ENCODE assay signal across 8 cellular contexts in genomic region chr14:73728106-73729014, GRCh38. TPM values are rescaled to one million over a fixed set of nuclear protein-coding genes. Genes with fewer than 3 reads are reported as not detected.
DNase-seq lines count a peak whose midpoint lies in the region; ATAC-seq, FAIRE-seq and TF ChIP-seq lines count a peak whose summit lies in the region.

No MANE protein-coding gene starts in this region.

- DNase-seq in GM12891 (ENCODE audit: insufficient read length, low spot score) (peak; percentile 84), LoVo (ENCODE audit: low spot score) (peak; percentile 84), SHP77 treated with DMSO at 0.1 percent for 48 hours (lab: John Stamatoyannopoulos, UW) (peak; percentile 73), foreskin keratinocyte (peak in 1 of 2 donors; percentile 48), neuronal stem cell (ENCODE audit: low spot score) (peak; percentile 81), stromal cell of bone marrow (ENCODE audit: low read depth) (peak; percentile 55)
- peak; percentile 73 for DNase-seq in activated effector memory CD4-positive, alpha-beta T cell treated with Interleukin-2 at 50 U/mL for 16 hours

- no peak overlapping the region for H4K91ac ChIP-seq in neuronal stem cell (ENCODE audit: low read depth, low read length, poor library complexity)

- no peak overlapping the region for H2BK5ac ChIP-seq in neuronal stem cell (ENCODE audit: low read length)

- peak; percentile 91 for FAIRE-seq in GM12891 (lab: Jason Lieb, UNC)

- ATAC-seq in foreskin keratinocyte (peak; percentile 66), HG02852 (IDR thresholded peaks at IDR 0.05; ENCODE audit: unreplicated experiment) (no peak)

- WGBS in neuronal stem cell (ENCODE audit: extremely low coverage in 2 of 2, insufficient read length in 2 of 2, insufficient replicate concordance in 1 of 2), 2 donors: no CpG with 5 or more reads among the region's 16 CpGs

- H3K27ac ChIP-seq in foreskin keratinocyte (no peak overlapping the region), neuronal stem cell (replicated peaks; ENCODE audit: low read length) (no peak overlapping the region)

- H3K9ac ChIP-seq in neuronal stem cell (ENCODE audit: low read depth, low read length, poor library complexity): no peak overlapping the region

- no peak for TF ChIP-seq POLR2A in GM12891 (IDR thresholded peaks at IDR 0.05; ENCODE audit: low read depth, low read length)

- peak; percentile 95 for TF ChIP-seq CTCF in foreskin keratinocyte (conservative IDR thresholded peaks at IDR 0.05)

- no peak overlapping the region for H3K4me3 ChIP-seq in neuronal stem cell (ENCODE audit: low read length in 2 of 2)

- no peak overlapping the region for H2BK120ac ChIP-seq in neuronal stem cell (ENCODE audit: low read depth, low read length)

- H3K79me1 ChIP-seq in neuronal stem cell (ENCODE audit: low read depth, low read length): no peaks in the 10 kb centered on the region

- H3K27me3 ChIP-seq in foreskin keratinocyte (no peaks in the 10 kb centered on the region), neuronal stem cell (ENCODE audit: control insufficient read depth in 3 of 3, insufficient read depth in 3 of 3, low read depth in 1 of 3, low read length in 3 of 3) (no peaks in the 10 kb centered on the region)

- no peak overlapping the region for H2AFZ ChIP-seq in neuronal stem cell (ENCODE audit: low read length)

- no peaks in the 10 kb centered on the region for H3K9me3 ChIP-seq in neuronal stem cell (replicated peaks in 1 of 2; ENCODE audit: control insufficient read depth in 2 of 2, insufficient read depth in 1 of 2, low read depth in 1 of 2, low read length in 2 of 2)

- no peak overlapping the region for H2BK15ac ChIP-seq in neuronal stem cell (ENCODE audit: low read length)

- no peak overlapping the region for H3K4ac ChIP-seq in neuronal stem cell (ENCODE audit: low read length)

- no peak overlapping the region for H3K18ac ChIP-seq in neuronal stem cell (ENCODE audit: low read length)

- no peak overlapping the region for H3K14ac ChIP-seq in neuronal stem cell (ENCODE audit: low read length)

- no peak overlapping the region for H2AK5ac ChIP-seq in neuronal stem cell (ENCODE audit: low read depth, low read length)

- peaks cover 9 to 73% of the 10 kb centered on the region in 2 donors for H3K36me3 ChIP-seq in neuronal stem cell (replicated peaks in 1 of 2; ENCODE audit: control insufficient read depth in 2 of 2, insufficient read depth in 2 of 2, low read length in 2 of 2)

- H2BK12ac ChIP-seq in neuronal stem cell (ENCODE audit: low read length): no peak overlapping the region

- no peak overlapping the region for H4K8ac ChIP-seq in neuronal stem cell (ENCODE audit: low read depth, low read length)

- no peak overlapping the region for H3K4me2 ChIP-seq in neuronal stem cell (ENCODE audit: insufficient read depth, low read length, poor library complexity, severe bottlenecking)

- no peak overlapping the region for H3K23ac ChIP-seq in neuronal stem cell (ENCODE audit: low read depth, low read length, poor library complexity)

- no peaks in the 10 kb centered on the region for H3K4me1 ChIP-seq in foreskin keratinocyte
- H3K4me1 ChIP-seq in neuronal stem cell (ENCODE audit: control insufficient read depth in 2 of 2, insufficient read depth in 1 of 2, low read depth in 1 of 2, low read length in 2 of 2): peaks cover 5 to 17% of the 10 kb centered on the region in 2 donors

TF ChIP-seq in GM12891, 5 proteins besides CTCF, POLR2A, EP300 and RAD21:
- TF ChIP-seq SPI1 (IDR thresholded peaks at IDR 0.05; ENCODE audit: low read depth, low read length) (peak; percentile 43; the same call in 1 of the 2 replicates), PAX5 (IDR thresholded peaks at IDR 0.05; ENCODE audit: insufficient read depth, low read length, severe bottlenecking) (no peak)

RNA-seq across cellular contexts. Expression of gene PNMA1, which starts 14.2 kb away (rescaled TPM):
- polyA plus RNA-seq in GM12891 (2012; ENCODE audit: low read depth, missing spikeins): 18.6 TPM
- total RNA-seq in foreskin keratinocyte: 12.2 and 13.6 TPM in 2 replicates
- polyA plus RNA-seq in foreskin keratinocyte: 9.6 TPM in 2 replicates
- polyA plus RNA-seq in neuronal stem cell (2013, experiment 1 of 2): 48.0 TPM
- polyA plus RNA-seq in neuronal stem cell (2013, experiment 2 of 2): 49.4 TPM
